1 cellular context compared by ENCODE assay signal in the genomic region with DNA sequence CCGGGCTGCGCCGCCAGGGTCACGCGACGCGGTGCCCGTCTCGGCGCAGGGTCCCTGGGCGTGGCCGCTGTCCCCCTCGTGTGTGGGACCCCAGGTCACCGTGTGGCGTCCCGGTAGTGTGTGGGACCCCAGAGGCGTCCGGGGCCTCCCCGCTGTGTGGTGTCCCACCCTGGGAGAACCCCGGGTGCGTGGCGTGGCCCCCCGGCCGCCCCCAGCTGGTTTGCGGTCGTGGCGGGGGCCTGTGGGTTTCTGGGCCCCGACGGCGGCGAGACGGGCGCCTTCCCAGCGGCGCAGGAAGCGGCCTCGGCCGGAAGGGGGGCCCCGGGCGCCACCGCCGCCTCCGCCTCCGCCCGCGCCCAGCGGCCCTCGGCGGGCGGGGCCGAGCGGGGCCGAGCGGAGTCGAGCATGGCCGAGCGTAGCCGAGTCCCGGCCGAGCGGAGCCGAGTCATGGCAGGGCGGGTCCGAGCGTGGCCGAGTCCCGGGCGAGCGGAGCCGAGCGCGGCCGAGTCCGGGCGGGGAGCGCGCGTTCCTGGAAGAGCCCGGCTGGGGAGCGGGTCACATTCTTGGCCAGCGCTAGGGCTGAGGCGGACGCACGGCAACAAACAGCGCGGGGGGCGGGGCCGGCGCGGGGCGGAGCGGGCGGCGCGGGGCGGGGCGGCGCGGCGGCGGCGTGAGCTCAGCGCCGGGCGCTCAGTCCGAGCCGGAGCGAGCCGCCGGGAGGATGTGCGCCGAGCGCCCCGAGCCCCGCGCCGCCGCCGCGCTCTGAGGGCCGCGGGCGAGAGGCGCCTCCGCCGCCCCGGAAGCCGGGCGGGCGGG.
A peak's percentile ranks its signal among the peaks of the same experiment; 100 is the strongest.
TF ChIP-seq lines count a peak whose summit lies in the region.

No MANE protein-coding gene starts in this region.

TF ChIP-seq in WTC11, 78 proteins besides CTCF, POLR2A, EP300 and RAD21 (continued from another document):
- TF ChIP-seq, protein P1, sequence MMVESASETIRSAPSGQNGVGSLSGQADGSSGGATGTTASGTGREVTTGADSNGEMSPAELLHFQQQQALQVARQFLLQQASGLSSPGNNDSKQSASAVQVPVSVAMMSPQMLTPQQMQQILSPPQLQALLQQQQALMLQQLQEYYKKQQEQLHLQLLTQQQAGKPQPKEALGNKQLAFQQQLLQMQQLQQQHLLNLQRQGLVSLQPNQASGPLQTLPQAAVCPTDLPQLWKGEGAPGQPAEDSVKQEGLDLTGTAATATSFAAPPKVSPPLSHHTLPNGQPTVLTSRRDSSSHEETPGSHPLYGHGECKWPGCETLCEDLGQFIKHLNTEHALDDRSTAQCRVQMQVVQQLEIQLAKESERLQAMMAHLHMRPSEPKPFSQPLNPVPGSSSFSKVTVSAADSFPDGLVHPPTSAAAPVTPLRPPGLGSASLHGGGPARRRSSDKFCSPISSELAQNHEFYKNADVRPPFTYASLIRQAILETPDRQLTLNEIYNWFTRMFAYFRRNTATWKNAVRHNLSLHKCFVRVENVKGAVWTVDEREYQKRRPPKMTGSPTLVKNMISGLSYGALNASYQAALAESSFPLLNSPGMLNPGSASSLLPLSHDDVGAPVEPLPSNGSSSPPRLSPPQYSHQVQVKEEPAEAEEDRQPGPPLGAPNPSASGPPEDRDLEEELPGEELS (CRISPR knock-in tag; IDR thresholded peaks at IDR 0.05), result no peak
- no peak for TF ChIP-seq RELA (CRISPR knock-in tag; IDR thresholded peaks at IDR 0.05; ENCODE audit: borderline replicate concordance)
- TF ChIP-seq, protein P2, sequence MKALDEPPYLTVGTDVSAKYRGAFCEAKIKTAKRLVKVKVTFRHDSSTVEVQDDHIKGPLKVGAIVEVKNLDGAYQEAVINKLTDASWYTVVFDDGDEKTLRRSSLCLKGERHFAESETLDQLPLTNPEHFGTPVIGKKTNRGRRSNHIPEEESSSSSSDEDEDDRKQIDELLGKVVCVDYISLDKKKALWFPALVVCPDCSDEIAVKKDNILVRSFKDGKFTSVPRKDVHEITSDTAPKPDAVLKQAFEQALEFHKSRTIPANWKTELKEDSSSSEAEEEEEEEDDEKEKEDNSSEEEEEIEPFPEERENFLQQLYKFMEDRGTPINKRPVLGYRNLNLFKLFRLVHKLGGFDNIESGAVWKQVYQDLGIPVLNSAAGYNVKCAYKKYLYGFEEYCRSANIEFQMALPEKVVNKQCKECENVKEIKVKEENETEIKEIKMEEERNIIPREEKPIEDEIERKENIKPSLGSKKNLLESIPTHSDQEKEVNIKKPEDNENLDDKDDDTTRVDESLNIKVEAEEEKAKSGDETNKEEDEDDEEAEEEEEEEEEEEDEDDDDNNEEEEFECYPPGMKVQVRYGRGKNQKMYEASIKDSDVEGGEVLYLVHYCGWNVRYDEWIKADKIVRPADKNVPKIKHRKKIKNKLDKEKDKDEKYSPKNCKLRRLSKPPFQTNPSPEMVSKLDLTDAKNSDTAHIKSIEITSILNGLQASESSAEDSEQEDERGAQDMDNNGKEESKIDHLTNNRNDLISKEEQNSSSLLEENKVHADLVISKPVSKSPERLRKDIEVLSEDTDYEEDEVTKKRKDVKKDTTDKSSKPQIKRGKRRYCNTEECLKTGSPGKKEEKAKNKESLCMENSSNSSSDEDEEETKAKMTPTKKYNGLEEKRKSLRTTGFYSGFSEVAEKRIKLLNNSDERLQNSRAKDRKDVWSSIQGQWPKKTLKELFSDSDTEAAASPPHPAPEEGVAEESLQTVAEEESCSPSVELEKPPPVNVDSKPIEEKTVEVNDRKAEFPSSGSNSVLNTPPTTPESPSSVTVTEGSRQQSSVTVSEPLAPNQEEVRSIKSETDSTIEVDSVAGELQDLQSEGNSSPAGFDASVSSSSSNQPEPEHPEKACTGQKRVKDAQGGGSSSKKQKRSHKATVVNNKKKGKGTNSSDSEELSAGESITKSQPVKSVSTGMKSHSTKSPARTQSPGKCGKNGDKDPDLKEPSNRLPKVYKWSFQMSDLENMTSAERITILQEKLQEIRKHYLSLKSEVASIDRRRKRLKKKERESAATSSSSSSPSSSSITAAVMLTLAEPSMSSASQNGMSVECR (CRISPR knock-in tag; IDR thresholded peaks at IDR 0.05; ENCODE audit: borderline replicate concordance), result 0 out of 2 replicates have a peak, but pooled peaks have one; percentile 19
- TF ChIP-seq, protein P3, sequence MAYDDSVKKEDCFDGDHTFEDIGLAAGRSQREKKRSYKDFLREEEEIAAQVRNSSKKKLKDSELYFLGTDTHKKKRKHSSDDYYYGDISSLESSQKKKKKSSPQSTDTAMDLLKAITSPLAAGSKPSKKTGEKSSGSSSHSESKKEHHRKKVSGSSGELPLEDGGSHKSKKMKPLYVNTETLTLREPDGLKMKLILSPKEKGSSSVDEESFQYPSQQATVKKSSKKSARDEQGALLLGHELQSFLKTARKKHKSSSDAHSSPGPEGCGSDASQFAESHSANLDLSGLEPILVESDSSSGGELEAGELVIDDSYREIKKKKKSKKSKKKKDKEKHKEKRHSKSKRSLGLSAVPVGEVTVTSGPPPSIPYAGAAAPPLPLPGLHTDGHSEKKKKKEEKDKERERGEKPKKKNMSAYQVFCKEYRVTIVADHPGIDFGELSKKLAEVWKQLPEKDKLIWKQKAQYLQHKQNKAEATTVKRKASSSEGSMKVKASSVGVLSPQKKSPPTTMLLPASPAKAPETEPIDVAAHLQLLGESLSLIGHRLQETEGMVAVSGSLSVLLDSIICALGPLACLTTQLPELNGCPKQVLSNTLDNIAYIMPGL (CRISPR knock-in tag; IDR thresholded peaks at IDR 0.05), result 0 out of 2 replicates have a peak, but pooled peaks have one; percentile 0
- TF ChIP-seq, protein P4, sequence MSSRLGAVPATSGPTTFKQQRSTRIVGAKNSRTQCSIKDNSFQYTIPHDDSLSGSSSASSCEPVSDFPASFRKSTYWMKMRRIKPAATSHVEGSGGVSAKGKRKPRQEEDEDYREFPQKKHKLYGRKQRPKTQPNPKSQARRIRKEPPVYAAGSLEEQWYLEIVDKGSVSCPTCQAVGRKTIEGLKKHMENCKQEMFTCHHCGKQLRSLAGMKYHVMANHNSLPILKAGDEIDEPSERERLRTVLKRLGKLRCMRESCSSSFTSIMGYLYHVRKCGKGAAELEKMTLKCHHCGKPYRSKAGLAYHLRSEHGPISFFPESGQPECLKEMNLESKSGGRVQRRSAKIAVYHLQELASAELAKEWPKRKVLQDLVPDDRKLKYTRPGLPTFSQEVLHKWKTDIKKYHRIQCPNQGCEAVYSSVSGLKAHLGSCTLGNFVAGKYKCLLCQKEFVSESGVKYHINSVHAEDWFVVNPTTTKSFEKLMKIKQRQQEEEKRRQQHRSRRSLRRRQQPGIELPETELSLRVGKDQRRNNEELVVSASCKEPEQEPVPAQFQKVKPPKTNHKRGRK (CRISPR knock-in tag; IDR thresholded peaks at IDR 0.05; ENCODE audit: borderline replicate concordance), result no peak
- TF ChIP-seq, protein P5, sequence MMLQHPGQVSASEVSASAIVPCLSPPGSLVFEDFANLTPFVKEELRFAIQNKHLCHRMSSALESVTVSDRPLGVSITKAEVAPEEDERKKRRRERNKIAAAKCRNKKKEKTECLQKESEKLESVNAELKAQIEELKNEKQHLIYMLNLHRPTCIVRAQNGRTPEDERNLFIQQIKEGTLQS (CRISPR knock-in tag; conservative IDR thresholded peaks at IDR 0.05), result no peak
- TF ChIP-seq ZNF416 (CRISPR knock-in tag; IDR thresholded peaks at IDR 0.05), result no peak
- no peak for TF ChIP-seq ATF1 (CRISPR knock-in tag; IDR thresholded peaks at IDR 0.05)
- TF ChIP-seq NR3C1 (CRISPR knock-in tag; conservative IDR thresholded peaks at IDR 0.05; ENCODE audit: low read depth), result no peak
- TF ChIP-seq, protein P6, sequence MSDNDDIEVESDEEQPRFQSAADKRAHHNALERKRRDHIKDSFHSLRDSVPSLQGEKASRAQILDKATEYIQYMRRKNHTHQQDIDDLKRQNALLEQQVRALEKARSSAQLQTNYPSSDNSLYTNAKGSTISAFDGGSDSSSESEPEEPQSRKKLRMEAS (CRISPR knock-in tag; IDR thresholded peaks at IDR 0.05), result no peak
- TF ChIP-seq, protein P7, sequence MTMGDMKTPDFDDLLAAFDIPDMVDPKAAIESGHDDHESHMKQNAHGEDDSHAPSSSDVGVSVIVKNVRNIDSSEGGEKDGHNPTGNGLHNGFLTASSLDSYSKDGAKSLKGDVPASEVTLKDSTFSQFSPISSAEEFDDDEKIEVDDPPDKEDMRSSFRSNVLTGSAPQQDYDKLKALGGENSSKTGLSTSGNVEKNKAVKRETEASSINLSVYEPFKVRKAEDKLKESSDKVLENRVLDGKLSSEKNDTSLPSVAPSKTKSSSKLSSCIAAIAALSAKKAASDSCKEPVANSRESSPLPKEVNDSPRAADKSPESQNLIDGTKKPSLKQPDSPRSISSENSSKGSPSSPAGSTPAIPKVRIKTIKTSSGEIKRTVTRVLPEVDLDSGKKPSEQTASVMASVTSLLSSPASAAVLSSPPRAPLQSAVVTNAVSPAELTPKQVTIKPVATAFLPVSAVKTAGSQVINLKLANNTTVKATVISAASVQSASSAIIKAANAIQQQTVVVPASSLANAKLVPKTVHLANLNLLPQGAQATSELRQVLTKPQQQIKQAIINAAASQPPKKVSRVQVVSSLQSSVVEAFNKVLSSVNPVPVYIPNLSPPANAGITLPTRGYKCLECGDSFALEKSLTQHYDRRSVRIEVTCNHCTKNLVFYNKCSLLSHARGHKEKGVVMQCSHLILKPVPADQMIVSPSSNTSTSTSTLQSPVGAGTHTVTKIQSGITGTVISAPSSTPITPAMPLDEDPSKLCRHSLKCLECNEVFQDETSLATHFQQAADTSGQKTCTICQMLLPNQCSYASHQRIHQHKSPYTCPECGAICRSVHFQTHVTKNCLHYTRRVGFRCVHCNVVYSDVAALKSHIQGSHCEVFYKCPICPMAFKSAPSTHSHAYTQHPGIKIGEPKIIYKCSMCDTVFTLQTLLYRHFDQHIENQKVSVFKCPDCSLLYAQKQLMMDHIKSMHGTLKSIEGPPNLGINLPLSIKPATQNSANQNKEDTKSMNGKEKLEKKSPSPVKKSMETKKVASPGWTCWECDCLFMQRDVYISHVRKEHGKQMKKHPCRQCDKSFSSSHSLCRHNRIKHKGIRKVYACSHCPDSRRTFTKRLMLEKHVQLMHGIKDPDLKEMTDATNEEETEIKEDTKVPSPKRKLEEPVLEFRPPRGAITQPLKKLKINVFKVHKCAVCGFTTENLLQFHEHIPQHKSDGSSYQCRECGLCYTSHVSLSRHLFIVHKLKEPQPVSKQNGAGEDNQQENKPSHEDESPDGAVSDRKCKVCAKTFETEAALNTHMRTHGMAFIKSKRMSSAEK (CRISPR knock-in tag; IDR thresholded peaks at IDR 0.05; ENCODE audit: borderline replicate concordance), result no peak
- TF ChIP-seq ESRRA (CRISPR knock-in tag; IDR thresholded peaks at IDR 0.05; ENCODE audit: borderline replicate concordance), result no peak
- no peak for TF ChIP-seq IRF2 (CRISPR knock-in tag; IDR thresholded peaks at IDR 0.05; ENCODE audit: borderline replicate concordance, low read depth)
- no peak for TF ChIP-seq FOXP1 (CRISPR knock-in tag; IDR thresholded peaks at IDR 0.05; ENCODE audit: borderline replicate concordance)
- TF ChIP-seq CREM (CRISPR knock-in tag; IDR thresholded peaks at IDR 0.05), result peak; percentile 47; the same call in 1 of the 2 replicates
- no peak for TF ChIP-seq GRHL2 (CRISPR knock-in tag; IDR thresholded peaks at IDR 0.05; ENCODE audit: insufficient replicate concordance, severe bottlenecking)
- TF ChIP-seq, protein P8, sequence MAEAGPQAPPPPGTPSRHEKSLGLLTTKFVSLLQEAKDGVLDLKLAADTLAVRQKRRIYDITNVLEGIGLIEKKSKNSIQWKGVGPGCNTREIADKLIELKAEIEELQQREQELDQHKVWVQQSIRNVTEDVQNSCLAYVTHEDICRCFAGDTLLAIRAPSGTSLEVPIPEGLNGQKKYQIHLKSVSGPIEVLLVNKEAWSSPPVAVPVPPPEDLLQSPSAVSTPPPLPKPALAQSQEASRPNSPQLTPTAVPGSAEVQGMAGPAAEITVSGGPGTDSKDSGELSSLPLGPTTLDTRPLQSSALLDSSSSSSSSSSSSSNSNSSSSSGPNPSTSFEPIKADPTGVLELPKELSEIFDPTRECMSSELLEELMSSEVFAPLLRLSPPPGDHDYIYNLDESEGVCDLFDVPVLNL (CRISPR knock-in tag; IDR thresholded peaks at IDR 0.05; ENCODE audit: borderline replicate concordance, low read depth), result no peak
- TF ChIP-seq, protein P9, sequence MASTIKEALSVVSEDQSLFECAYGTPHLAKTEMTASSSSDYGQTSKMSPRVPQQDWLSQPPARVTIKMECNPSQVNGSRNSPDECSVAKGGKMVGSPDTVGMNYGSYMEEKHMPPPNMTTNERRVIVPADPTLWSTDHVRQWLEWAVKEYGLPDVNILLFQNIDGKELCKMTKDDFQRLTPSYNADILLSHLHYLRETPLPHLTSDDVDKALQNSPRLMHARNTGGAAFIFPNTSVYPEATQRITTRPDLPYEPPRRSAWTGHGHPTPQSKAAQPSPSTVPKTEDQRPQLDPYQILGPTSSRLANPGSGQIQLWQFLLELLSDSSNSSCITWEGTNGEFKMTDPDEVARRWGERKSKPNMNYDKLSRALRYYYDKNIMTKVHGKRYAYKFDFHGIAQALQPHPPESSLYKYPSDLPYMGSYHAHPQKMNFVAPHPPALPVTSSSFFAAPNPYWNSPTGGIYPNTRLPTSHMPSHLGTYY (CRISPR knock-in tag; IDR thresholded peaks at IDR 0.05), result no peak
